23 cellular contexts compared by ENCODE assay signal in the genomic region with DNA sequence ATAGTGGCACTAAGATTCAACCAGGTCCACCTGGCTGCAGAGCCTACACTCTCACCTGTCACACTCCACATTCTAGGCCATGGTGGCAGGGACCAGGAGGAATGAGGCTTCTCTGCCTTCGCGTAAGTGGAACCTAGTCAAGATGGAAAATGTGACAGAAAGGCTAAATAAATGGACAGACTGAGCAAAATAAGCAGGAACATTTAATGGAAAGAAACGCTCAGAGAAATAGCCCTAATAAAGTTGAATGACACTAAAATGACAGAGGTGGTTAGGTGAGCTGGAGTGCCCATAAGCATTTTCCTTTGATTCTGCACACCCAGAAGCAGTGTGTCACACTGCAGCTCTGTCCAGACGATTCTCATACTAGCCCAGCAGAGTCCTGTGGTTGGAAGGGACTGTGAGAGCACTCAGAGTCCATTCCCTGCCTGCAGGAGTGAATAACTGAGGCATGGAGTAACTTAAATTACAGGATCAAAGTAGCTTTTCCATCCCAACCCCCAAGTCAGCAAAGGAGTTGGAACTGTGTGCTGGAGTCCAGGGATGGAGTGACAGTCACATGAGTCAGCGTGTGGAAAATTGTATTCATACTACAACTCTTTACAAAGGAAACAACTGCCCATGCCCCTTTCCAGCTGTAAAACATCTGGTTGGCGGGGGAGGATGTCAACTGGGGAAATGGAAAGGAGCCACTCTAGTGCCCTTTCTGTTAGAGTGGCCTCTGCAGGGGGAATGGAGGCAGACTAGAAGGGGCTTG.
DNase-seq lines count a peak whose midpoint lies in the region; ATAC-seq, FAIRE-seq and TF ChIP-seq lines count a peak whose summit lies in the region.
"Had no signal": no experiment of that assay in that cellular context is flagged by ENCODE, and none has a peak within 500 bp of the region (broad histone marks: within the 10 kb centered on the region; RNA-seq: fewer than 3 reads in every experiment).

No MANE protein-coding gene starts in this region.

- no peaks in the 10 kb centered on the region for H3K79me2 ChIP-seq in GM12878 (ENCODE audit: control insufficient read depth, insufficient read depth, low read length)

- intact Hi-C loops in GM12878 (cut with micrococcal nuclease; ENCODE audit: unreplicated experiment): no loop called here

- BruUV-seq in GM12878 (replicated peaks; lab: Mats Ljungman, UMichigan): no TSS peak

- no peak overlapping the region for H3K4me3 ChIP-seq in HFF-Myc (replicated peaks; ENCODE audit: low read depth, low read length)
- H3K4me3 ChIP-seq in GM12878: no peak overlapping the region
- no peak overlapping the region for H3K4me3 ChIP-seq in foreskin fibroblast (ENCODE audit: low read depth in 1 of 2, low read length in 2 of 2)
- H3K4me3 ChIP-seq: transverse colon had no signal

- no peak for ATAC-seq in GM12878
- ATAC-seq in HG03196 (IDR thresholded peaks at IDR 0.05; ENCODE audit: unreplicated experiment): no peak
- ATAC-seq: activated CD8-positive, alpha-beta T cell treated with anti-CD3 and anti-CD28 coated beads, Interleukin-2, amount 10 ng/mL, durations not matched to agents 7 days and 5 days; stimulated activated naive B cell treated with anti-CD40 and anti-IgM and Interleukin-4, amounts not matched to agents 10 μg/mL and 1 μg/mL and 100 μg/mL, for 72 hours; T-helper 17 cell; WTC11 had no signal

- in situ Hi-C loops in GM12878 (cut with MboI): no loop called here

- TF ChIP-seq POLR2A in GM12878 (IDR thresholded peaks at IDR 0.05; ENCODE audit: low read depth, low read length): no peak

- TF ChIP-seq RAD21 in GM12878 (IDR thresholded peaks at IDR 0.05; ENCODE audit: insufficient read depth, low read depth, low read length): no peak

- H2AFZ ChIP-seq in GM12878 (ENCODE audit: control insufficient read depth, low read depth, low read length): no peak overlapping the region

- H3K27me3 ChIP-seq in GM12878 (replicated peaks in 1 of 2; ENCODE audit: control insufficient read depth in 2 of 2, insufficient read depth in 2 of 2, low read length in 1 of 2): no peaks in the 10 kb centered on the region
- H3K27me3 ChIP-seq: neutrophil, transverse colon had no signal

- POLR2A ChIA-PET in GM12878 (lab: Charles Lee): no interaction called here

- DNase-seq in AG08395 (ENCODE audit: low spot score) (peak; percentile 54), HFF-Myc (ENCODE audit: extremely low read depth, low read depth) (peak; percentile 45), GM12878 (ENCODE audit: low read depth, low spot score) (no peak), foreskin fibroblast (peak; percentile 41 to 80), NCI-H446 treated with DMSO at 0.1 percent for 48 hours (lab: John Stamatoyannopoulos, UW) (no peak), D341Med (ENCODE audit: low spot score) (no peak), GM19240 (ENCODE audit: insufficient read length, low spot score) (no peak)
- DNase-seq: activated CD8-positive, alpha-beta T cell treated with anti-CD3 and anti-CD28 coated beads, Interleukin-2, amount 10 ng/mL, durations not matched to agents 7 days and 5 days; central memory CD4-positive, alpha-beta T cell; effector CD8-positive, alpha-beta T cell; midbrain; NCI-H2029; NCI-H510A; SIG-M5; stimulated activated CD4-positive, alpha-beta T cell treated with anti-CD3 and anti-CD28 coated beads, Interleukin-15, amount 100 ng/mL, for 24 hours; stimulated activated naive B cell treated with anti-CD40 and anti-IgM and Interleukin-4, amounts not matched to agents 10 μg/mL and 1 μg/mL and 100 μg/mL, for 72 hours; T-helper 17 cell; transverse colon had no signal

- H3K4me2 ChIP-seq in GM12878 (ENCODE audit: control insufficient read depth, insufficient read depth): no peak overlapping the region

- SMC1A ChIA-PET in GM12878 (lab: Charles Lee; ENCODE audit: uncharacterized antibody, unreplicated experiment): interaction anchor here (0.6 to 1.3 kb wide), 3 partner anchors 21 to 672 kb away, joined by 3 read pairs; no protein-coding TSS in a partner anchor

- WGBS in GM12878 (ENCODE audit: insufficient coverage, insufficient replicate concordance, low lambda C conversion rate, missing lambda C conversion rate): 53% methylated on average over 6 of the region's 6 CpGs

- TF ChIP-seq EP300 in GM12878 (IDR thresholded peaks at IDR 0.05; ENCODE audit: borderline replicate concordance in 1 of 2, control insufficient read depth in 1 of 2, low read depth in 2 of 2, low read length in 2 of 2): no peak

- CTCF ChIA-PET in GM12878 (lab: Yijun Ruan, JAX): interaction anchor here (1.4 to 2.9 kb wide), 2 partner anchors 15 to 18 kb away, joined by 3 to 16 read pairs; no protein-coding TSS in a partner anchor

- RAD21 ChIA-PET in GM12878 (lab: Charles Lee; ENCODE audit: unreplicated experiment): no interaction called here

- peak; percentile 27 for FAIRE-seq in GM12878 (lab: Jason Lieb, UNC)
- FAIRE-seq: H54 had no signal

- H3K9ac ChIP-seq in GM12878 (ENCODE audit: control insufficient read depth, insufficient read depth, low read length): no peak overlapping the region

- H3K36me3 ChIP-seq in GM12878 (ENCODE audit: control insufficient read depth in 2 of 2, insufficient read depth in 2 of 2, low read length in 1 of 2): no peaks in the 10 kb centered on the region
- H3K36me3 ChIP-seq: neutrophil, transverse colon had no signal

- H3K9me3 ChIP-seq in GM12878 (replicated peaks; ENCODE audit: control insufficient read depth, insufficient read depth, low read length): no peaks in the 10 kb centered on the region
- H3K9me3 ChIP-seq: neutrophil, transverse colon had no signal

- no peaks in the 10 kb centered on the region for H3K4me1 ChIP-seq in GM12878 (ENCODE audit: control insufficient read depth, insufficient read depth, low read length)
- H3K4me1 ChIP-seq: transverse colon had no signal

- H3K27ac ChIP-seq in GM12878 (ENCODE audit: control insufficient read depth, insufficient read depth): no peak overlapping the region
- H3K27ac ChIP-seq: C4-2B, neutrophil, transverse colon had no signal

- H4K20me1 ChIP-seq in GM12878 (ENCODE audit: control insufficient read depth, insufficient read depth): no peaks in the 10 kb centered on the region

- TF ChIP-seq CTCF in HFF-Myc (IDR thresholded peaks at IDR 0.05; ENCODE audit: low read depth, low read length, missing control alignments) (no peak), GM12878 (IDR thresholded peaks at IDR 0.05 in 2 of 3, conservative IDR thresholded peaks at IDR 0.05 in 1 of 3; ENCODE audit: control insufficient read depth in 2 of 3, extremely low read depth in 1 of 3, insufficient read depth in 1 of 3, low read depth in 3 of 3, low read length in 3 of 3) (no peak), foreskin fibroblast (IDR thresholded peaks at IDR 0.05; ENCODE audit: low read depth, low read length) (no peak)

TF ChIP-seq in GM12878, 131 proteins besides CTCF, POLR2A, EP300 and RAD21:
- TF ChIP-seq ETV6 (conservative IDR thresholded peaks at IDR 0.05 in 1 of 2, IDR thresholded peaks at IDR 0.05 in 1 of 2; ENCODE audit: borderline replicate concordance in 1 of 2, low read depth in 1 of 2) (no peak), ZSCAN29 (IDR thresholded peaks at IDR 0.05) (no peak), HDAC6 (IDR thresholded peaks at IDR 0.05; ENCODE audit: unreplicated experiment) (no peak), ZNF217 (IDR thresholded peaks at IDR 0.05) (no peak), EZH2 (IDR thresholded peaks at IDR 0.05; ENCODE audit: borderline replicate concordance, control insufficient read depth, low read depth, low read length) (no peak), EED (IDR thresholded peaks at IDR 0.05; ENCODE audit: low read depth) (no peak)
- TF ChIP-seq, protein P1, sequence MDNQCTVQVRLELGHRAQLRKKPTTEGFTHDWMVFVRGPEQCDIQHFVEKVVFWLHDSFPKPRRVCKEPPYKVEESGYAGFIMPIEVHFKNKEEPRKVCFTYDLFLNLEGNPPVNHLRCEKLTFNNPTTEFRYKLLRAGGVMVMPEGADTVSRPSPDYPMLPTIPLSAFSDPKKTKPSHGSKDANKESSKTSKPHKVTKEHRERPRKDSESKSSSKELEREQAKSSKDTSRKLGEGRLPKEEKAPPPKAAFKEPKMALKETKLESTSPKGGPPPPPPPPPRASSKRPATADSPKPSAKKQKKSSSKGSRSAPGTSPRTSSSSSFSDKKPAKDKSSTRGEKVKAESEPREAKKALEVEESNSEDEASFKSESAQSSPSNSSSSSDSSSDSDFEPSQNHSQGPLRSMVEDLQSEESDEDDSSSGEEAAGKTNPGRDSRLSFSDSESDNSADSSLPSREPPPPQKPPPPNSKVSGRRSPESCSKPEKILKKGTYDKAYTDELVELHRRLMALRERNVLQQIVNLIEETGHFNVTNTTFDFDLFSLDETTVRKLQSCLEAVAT (IDR thresholded peaks at IDR 0.05): no peak

Comparison
In these comparisons a context has a peak if more than half of its experiments do, and no peak if none do; other contexts are left out.
1. DNase-seq: peak in AG08395 (single experiment), HFF-Myc (single experiment) and foreskin fibroblast (2 of 2); none in GM12878 (single experiment), NCI-H446 treated with DMSO at 0.1 percent for 48 hours (single experiment), D341Med (single experiment) and GM19240 (single experiment).